ENCODE assay signal across 12 cellular contexts in the genomic region with DNA sequence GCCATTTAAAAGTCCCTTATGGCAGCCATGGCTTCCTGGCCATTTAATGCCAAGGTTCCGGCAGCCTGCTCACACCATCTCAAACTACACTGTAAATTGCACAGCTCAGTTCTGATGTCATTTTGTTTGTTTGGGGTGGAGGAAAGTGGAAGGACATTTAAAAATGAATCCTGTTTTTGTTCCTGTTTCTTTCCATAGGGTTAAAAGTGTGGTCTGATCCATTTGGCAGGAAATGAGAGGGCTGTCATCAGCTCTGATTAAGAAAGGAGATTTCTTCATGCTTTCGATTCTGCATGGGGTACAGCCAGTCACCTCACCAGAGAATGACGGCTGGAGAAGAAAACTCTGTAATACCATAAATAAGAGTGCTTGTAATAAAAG. TPM values are rescaled to one million over a fixed set of nuclear protein-coding genes. Genes with fewer than 3 reads are reported as not detected.
DNase-seq lines count a peak whose midpoint lies in the region; ATAC-seq, FAIRE-seq and TF ChIP-seq lines count a peak whose summit lies in the region.
"Had no signal": no experiment of that assay in that cellular context is flagged by ENCODE, and none has a peak within 500 bp of the region (broad histone marks: within the 10 kb centered on the region; RNA-seq: fewer than 3 reads in every experiment).

No MANE protein-coding gene starts in this region.

- 29% methylated on average over 3 of the region's 3 CpGs for WGBS in right lobe of liver (ENCODE audit: insufficient coverage, low coverage, low lambda C conversion rate, missing lambda C conversion rate)
- WGBS in HepG2 (ENCODE audit: low lambda C conversion rate) = 92% methylated on average over 3 of the region's 3 CpGs
- WGBS in aorta, 2 donors = 1 to 8% methylated on average over 3 of the region's 3 CpGs

- H3K27me3 ChIP-seq in right lobe of liver (no peaks in the 10 kb centered on the region), HepG2 (ENCODE audit: control insufficient read depth in 1 of 2, insufficient read depth in 2 of 2, low read length in 2 of 2) (no peaks in the 10 kb centered on the region), left lung (no peaks in the 10 kb centered on the region), aorta (ENCODE audit: control insufficient read depth in 1 of 2, insufficient read depth in 2 of 2, low read length in 1 of 2) (no peaks in the 10 kb centered on the region)
- H3K27me3 ChIP-seq: Peyer's patch had no signal

- H3K4me1 ChIP-seq in right lobe of liver (no peaks in the 10 kb centered on the region), HepG2 (ENCODE audit: insufficient read depth, low read length) (0 out of 2 replicates have a peak, but pooled peaks cover 4% of the 10 kb centered on the region), left lung (peaks cover 9 to 17% of the 10 kb centered on the region in 2 donors), aorta (ENCODE audit: control insufficient read depth in 1 of 2, insufficient read depth in 2 of 2, low read length in 2 of 2) (peaks cover 3 to 4% of the 10 kb centered on the region in 2 donors)
- H3K4me1 ChIP-seq: Peyer's patch had no signal

- H3K36me3 ChIP-seq in right lobe of liver = peaks cover 0 to 5% (median 0%) of the 10 kb centered on the region in 4 donors
- H3K36me3 ChIP-seq in HepG2 (replicated peaks in 1 of 2; ENCODE audit: control insufficient read depth in 1 of 2, insufficient read depth in 2 of 2, low read length in 2 of 2) = 0 out of 5 replicates have a peak, but pooled peaks cover 0 to 8% of the 10 kb centered on the region in 2 experiments
- H3K36me3 ChIP-seq in left lung = no peaks in the 10 kb centered on the region
- H3K36me3 ChIP-seq in aorta (ENCODE audit: control insufficient read depth in 1 of 2, insufficient read depth in 2 of 2, low read length in 1 of 2) = no peaks in the 10 kb centered on the region
- H3K36me3 ChIP-seq: Peyer's patch had no signal

- H3K27ac ChIP-seq in right lobe of liver (no peak overlapping the region), HepG2 (ENCODE audit: extremely low read length, insufficient read depth, low read length) (no peak overlapping the region), caudate nucleus (ENCODE audit: low read depth, low read length) (peak overlapping the region; percentile 55), left lung (peak overlapping the region; percentile 38 to 74), aorta (ENCODE audit: low read depth in 1 of 2, low read length in 2 of 2) (no peak overlapping the region)

- TF ChIP-seq EP300 in HepG2 (IDR thresholded peaks at IDR 0.05; ENCODE audit: low read depth in 2 of 2, low read length in 2 of 2) = no peak
- TF ChIP-seq EP300 in HepG2 (CRISPR knock-in tag; IDR thresholded peaks at IDR 0.05; ENCODE audit: borderline replicate concordance) = no peak

- H3K9me3 ChIP-seq in right lobe of liver (no peaks in the 10 kb centered on the region), HepG2 (ENCODE audit: low read length) (no peaks in the 10 kb centered on the region), left lung (no peaks in the 10 kb centered on the region), aorta (ENCODE audit: control insufficient read depth, low read length) (no peaks in the 10 kb centered on the region)
- H3K9me3 ChIP-seq: Peyer's patch had no signal

- H3K4me2 ChIP-seq in HepG2 (ENCODE audit: low read depth, low read length) = no peak overlapping the region

- in situ Hi-C loops in HepG2 (cut with HindIII; ENCODE audit: extremely low pct_ligation_motif_present, low pct_unique_long_range_greater_than_20kb) = no loop called here

- TF ChIP-seq CTCF in right lobe of liver (IDR thresholded peaks at IDR 0.05) (no peak), HepG2 (CRISPR knock-in tag; IDR thresholded peaks at IDR 0.05) (no peak), left lung (IDR thresholded peaks at IDR 0.05) (no peak)

- DNase-seq in right lobe of liver (no peak), HepG2 (ENCODE audit: low spot score) (no peak), caudate nucleus (lab: John Stamatoyannopoulos, UW) (peak in 1 of 61 donors; percentile 36), left lung (no peak), aorta (no peak), NCI-H1105 (lab: John Stamatoyannopoulos, UW) (no peak)
- DNase-seq in activated CD4-positive, alpha-beta T cell treated with anti-CD3 and anti-CD28 coated beads for 4 hours = no peak
- DNase-seq: activated naive CD8-positive, alpha-beta T cell treated with anti-CD3 and anti-CD28 coated beads, Interleukin-2, amount 50 U/mL, for 24 hours; MM.1S; Peyer's patch had no signal

- ATAC-seq in right lobe of liver (peak; percentile 36 to 70 (median 59)), HepG2 (no peak), left lung (peak; percentile 29), aorta (ENCODE audit: low FRiP score) (peak; percentile 17), GM18505 (IDR thresholded peaks at IDR 0.05; ENCODE audit: unreplicated experiment) (no peak)
- ATAC-seq: activated naive CD8-positive, alpha-beta T cell treated with anti-CD3 and anti-CD28 coated beads, Interleukin-2, amount 50 U/mL, for 24 hours; natural killer cell treated with Interleukin-12 subunit alpha and Interleukin-12 subunit beta and Interleukin-15 and Interleukin-18, amount 100 ng/mL, for 72 hours had no signal

- CTCF ChIA-PET in HepG2 (lab: Yijun Ruan, JAX; ENCODE audit: low intra/inter-chr PET ratio, low total read pairs) = no interaction called here

- H3K4me3 ChIP-seq in right lobe of liver (no peak overlapping the region), HepG2 (replicated peaks in 1 of 3; ENCODE audit: insufficient read depth in 1 of 3, low read depth in 2 of 3, low read length in 3 of 3) (no peak overlapping the region), left lung (no peak overlapping the region), aorta (ENCODE audit: low read length in 2 of 2) (peak overlapping the region; percentile 16 to 26)
- H3K4me3 ChIP-seq: Peyer's patch had no signal

- POLR2A ChIA-PET in HepG2 (lab: Yijun Ruan, JAX) = interaction anchor here (0.6 to 1.5 kb wide), 3 partner anchors 9 to 32 kb away, joined by 3 read pairs; no protein-coding TSS in a partner anchor

- FAIRE-seq in HepG2 (lab: Jason Lieb, UNC) = no peak

- intact Hi-C loops in right lobe of liver (cut with DNase I) (no loop called here), HepG2 (cut with micrococcal nuclease; ENCODE audit: unreplicated experiment) (loop anchor here (5.0 kb wide), 1 partner anchor 63 kb away; no protein-coding TSS in a partner anchor), left lung (cut with DNase I) (no loop called here), aorta (cut with DNase I) (no loop called here)

- TF ChIP-seq POLR2A in right lobe of liver (IDR thresholded peaks at IDR 0.05) (no peak), HepG2 (IDR thresholded peaks at IDR 0.05; ENCODE audit: insufficient read depth in 1 of 2, low read depth in 2 of 2, low read length in 2 of 2) (no peak), GM18505 (IDR thresholded peaks at IDR 0.05; ENCODE audit: borderline replicate concordance, extremely low read depth, insufficient read depth, insufficient read length) (no peak)

- no peak overlapping the region for H2AFZ ChIP-seq in HepG2 (ENCODE audit: low read length)

- H3K79me2 ChIP-seq in HepG2 (ENCODE audit: insufficient read depth, low read length) = no peaks in the 10 kb centered on the region

- H3K9ac ChIP-seq in HepG2 (ENCODE audit: insufficient read depth, low read depth, low read length) = no peak overlapping the region

- H4K20me1 ChIP-seq in HepG2 (ENCODE audit: insufficient read depth, low read length) = no peaks in the 10 kb centered on the region

- no peak for TF ChIP-seq RAD21 in HepG2 (CRISPR knock-in tag; IDR thresholded peaks at IDR 0.05)

- no TSS peak for BruUV-seq in HepG2 (replicated peaks; lab: Mats Ljungman, UMichigan)

RNA-seq across cellular contexts. Expression of a gene that starts 14.9 kb away (rescaled TPM):
- total RNA-seq in right lobe of liver (10 to 100 TPM; 16.0 to 32.5 (median 21.9) TPM), HepG2 (2016; rRNA removed; fragmentation: Illumina TruSeq; extraction: Trizol) (30.2 and 36.3 TPM in 2 replicates), left lung (10 to 100 TPM; 20.1 to 28.4 TPM), aorta (10 to 100 TPM; 18.1 to 24.8 TPM)
- total RNA-seq in HepG2 (2016; cell fraction: cytosol; rRNA removed; fragmentation: Illumina TruSeq; extraction: Trizol; ENCODE audit: low read depth) = 49.4 and 69.7 TPM in 2 replicates
- total RNA-seq in HepG2 (2016; cell fraction: insoluble cytoplasmic fraction; rRNA removed; fragmentation: Illumina TruSeq; extraction: Trizol) = 29.7 and 32.4 TPM in 2 replicates
- total RNA-seq in HepG2 (2016; cell fraction: membrane; rRNA removed; fragmentation: Illumina TruSeq; extraction: Trizol) = 58.5 and 74.9 TPM in 2 replicates
- total RNA-seq in HepG2 (2016; cell fraction: nucleus; rRNA removed; fragmentation: Illumina TruSeq; extraction: Trizol) = 13.3 and 17.3 TPM in 2 replicates
- polyA plus RNA-seq in HepG2 (2011; rRNA removed) (18.0 and 26.3 TPM in 2 replicates), aorta (10 to 100 TPM; 51.8 to 68.0 TPM)
- 17.6 and 20.7 TPM in 2 replicates for polyA plus RNA-seq in HepG2 (2011; cell fraction: cytosol; rRNA removed)
- 3.5 and 5.8 TPM in 2 replicates for polyA plus RNA-seq in HepG2 (2011; cell fraction: nucleus; rRNA removed)
- polyA plus RNA-seq in HepG2 (2012) = 31.8 and 34.3 TPM in 2 replicates
- 50.8 and 84.6 TPM in 2 replicates for polyA plus RNA-seq in HepG2 (2016; cell fraction: cytosol; fragmentation: Illumina TruSeq; extraction: Trizol; ENCODE audit: low read depth)
- polyA plus RNA-seq in HepG2 (2016; cell fraction: insoluble cytoplasmic fraction; fragmentation: Illumina TruSeq; extraction: Trizol; ENCODE audit: low read depth) = 32.2 and 38.8 TPM in 2 replicates
- polyA plus RNA-seq in HepG2 (2016; cell fraction: membrane; fragmentation: Illumina TruSeq; extraction: Trizol; ENCODE audit: low read depth) = 51.2 and 73.4 TPM in 2 replicates
- polyA plus RNA-seq in HepG2 (2016; cell fraction: nucleus; fragmentation: Illumina TruSeq; extraction: Trizol; ENCODE audit: insufficient read depth, low read depth) = 24.1 and 28.3 TPM in 2 replicates
- 2.2 and 3.3 TPM in 2 replicates for polyA minus RNA-seq in HepG2 (2011; rRNA and poly(A)+ RNA removed; ENCODE audit: low replicate concordance)
- polyA minus RNA-seq in HepG2 (2011; cell fraction: cytosol; rRNA and poly(A)+ RNA removed) = 5.4 TPM in 2 replicates
- 2.6 and 4.0 TPM in 2 replicates for polyA minus RNA-seq in HepG2 (2011; cell fraction: nucleus; rRNA and poly(A)+ RNA removed)

Comparison
In these comparisons a context has a peak if more than half of its experiments do, and no peak if none do; other contexts are left out.
1. ATAC-seq: peak in right lobe of liver (4 of 4), left lung (single experiment) and aorta (single experiment); none in HepG2 (single experiment) and GM18505 (single experiment).
2. H3K27ac ChIP-seq: peak in caudate nucleus (single experiment) and left lung (2 of 2); none in right lobe of liver (0 of 3), HepG2 (single experiment) and aorta (0 of 2).
3. H3K4me3 ChIP-seq: peak in aorta (2 of 2); none in right lobe of liver (0 of 3), HepG2 (0 of 3) and left lung (0 of 2).